In genomic region chr4:48138936-48139335, GRCh38 we compare ENCODE assay signal across 9 cellular contexts. TPM values are rescaled to one million over a fixed set of nuclear protein-coding genes. Genes with fewer than 3 reads are reported as not detected.
DNase-seq lines count a peak whose midpoint lies in the region; ATAC-seq, FAIRE-seq and TF ChIP-seq lines count a peak whose summit lies in the region.
"Had no signal": no experiment of that assay in that cellular context is flagged by ENCODE, and none has a peak within 500 bp of the region (broad histone marks: within the 10 kb centered on the region; RNA-seq: fewer than 3 reads in every experiment).

No MANE protein-coding gene starts in this region.

- no peak overlapping the region for H3K4me3 ChIP-seq in GM23248
- H3K4me3 ChIP-seq in testis = no peak overlapping the region

- no peaks in the 10 kb centered on the region for H3K27me3 Mint-ChIP-seq in activated T-helper 17 cell treated with anti-CD3 and anti-CD28 coated beads, Interleukin-2, amount 50 U/mL, for 72 hours
- H3K27me3 Mint-ChIP-seq in nephron progenitor cell (ENCODE audit: low read depth, poor library complexity) = no peaks in the 10 kb centered on the region

- no peak overlapping the region for H3K4me2 ChIP-seq in GM23248 (ENCODE audit: unreplicated experiment)

- in situ Hi-C loops in GM23248 (cut with MboI) = no loop called here

- 77 to 81% methylated on average over 3 of the region's 3 CpGs for WGBS in GM23248 (ENCODE audit: low coverage in 1 of 2, low lambda C conversion rate in 2 of 2, missing lambda C conversion rate in 2 of 2), 2 experiments
- WGBS in testis, 2 donors = 83 to 84% methylated on average over 3 of the region's 3 CpGs

- ATAC-seq in GM19397 (IDR thresholded peaks at IDR 0.05; ENCODE audit: unreplicated experiment) (peak; percentile 89), HG03095 (IDR thresholded peaks at IDR 0.05; ENCODE audit: unreplicated experiment) (peak; percentile 87)
- peak; percentile 33 for ATAC-seq in activated T-helper 17 cell treated with anti-CD3 and anti-CD28 coated beads, Interleukin-2, amount 50 U/mL, for 72 hours (replicated peaks)

- H4K20me1 ChIP-seq in GM23248 (ENCODE audit: insufficient read depth) = no peaks in the 10 kb centered on the region

- H3K9me2 ChIP-seq in GM23248 (ENCODE audit: insufficient read depth) = no peaks in the 10 kb centered on the region

- H3K9me3 ChIP-seq in GM23248 (ENCODE audit: low read depth) = no peaks in the 10 kb centered on the region
- H3K9me3 ChIP-seq in testis = no peaks in the 10 kb centered on the region

- TF ChIP-seq CTCF in nephron progenitor cell (IDR thresholded peaks at IDR 0.05) (no peak), testis (IDR thresholded peaks at IDR 0.05) (no peak)

- H3K9me3 Mint-ChIP-seq in activated T-helper 17 cell treated with anti-CD3 and anti-CD28 coated beads, Interleukin-2, amount 50 U/mL, for 72 hours = no peaks in the 10 kb centered on the region
- H3K9me3 Mint-ChIP-seq in nephron progenitor cell = peaks cover 3% of the 10 kb centered on the region

- H3F3A ChIP-seq in GM23248 (ENCODE audit: insufficient read depth) = no peaks in the 10 kb centered on the region

- TF ChIP-seq POLR2A in GM12892 (IDR thresholded peaks at IDR 0.05; ENCODE audit: low read depth, low read length) = no peak
- TF ChIP-seq POLR2A in testis (IDR thresholded peaks at IDR 0.05) = no peak

- peaks cover 48% of the 10 kb centered on the region for H3K4me1 Mint-ChIP-seq in activated T-helper 17 cell treated with anti-CD3 and anti-CD28 coated beads, Interleukin-2, amount 50 U/mL, for 72 hours
- peaks cover 9% of the 10 kb centered on the region for H3K4me1 Mint-ChIP-seq in nephron progenitor cell

- peaks cover 2% of the 10 kb centered on the region for H3K36me3 Mint-ChIP-seq in activated T-helper 17 cell treated with anti-CD3 and anti-CD28 coated beads, Interleukin-2, amount 50 U/mL, for 72 hours (ENCODE audit: low read depth)
- peaks cover 5% of the 10 kb centered on the region for H3K36me3 Mint-ChIP-seq in nephron progenitor cell (ENCODE audit: low read depth)

- H3K27ac Mint-ChIP-seq in activated T-helper 17 cell treated with anti-CD3 and anti-CD28 coated beads, Interleukin-2, amount 50 U/mL, for 72 hours = peak overlapping the region; percentile 69
- no peak overlapping the region for H3K27ac Mint-ChIP-seq in nephron progenitor cell

- H3K9ac ChIP-seq in GM23248 = no peak overlapping the region

- H3K79me2 ChIP-seq in GM23248 (ENCODE audit: insufficient read depth) = no peaks in the 10 kb centered on the region

- intact Hi-C loops in testis (cut with DNase I; ENCODE audit: low total_unique reads) = no loop called here

- H3K27me3 ChIP-seq in GM23248 (replicated peaks; ENCODE audit: insufficient read depth) (0 out of 2 replicates have a peak, but pooled peaks cover 4% of the 10 kb centered on the region), testis (no peaks in the 10 kb centered on the region)

- no peak overlapping the region for H3K27ac ChIP-seq in GM23248
- no peak overlapping the region for H3K27ac ChIP-seq in testis

- no peaks in the 10 kb centered on the region for H3K4me1 ChIP-seq in GM23248 (ENCODE audit: insufficient read depth)
- no peaks in the 10 kb centered on the region for H3K4me1 ChIP-seq in testis

- FAIRE-seq in GM12892 (lab: Jason Lieb, UNC) = peak; percentile 5
- FAIRE-seq: G401.6 had no signal

- H3K36me3 ChIP-seq in GM23248 (ENCODE audit: low read depth) (no peaks in the 10 kb centered on the region), testis (ENCODE audit: low read depth, missing control alignments) (no peaks in the 10 kb centered on the region)

- H2AFZ ChIP-seq in GM23248 = no peak overlapping the region

- no peak for DNase-seq in GM12892 (ENCODE audit: insufficient read length)
- no peak for DNase-seq in nephron progenitor cell
- DNase-seq in GM23248 = no peak
- DNase-seq in testis = no peak
- DNase-seq in NCI-H1092 treated with DMSO at 0.1 percent for 48 hours (lab: John Stamatoyannopoulos, UW) = no peak

- H3K4me3 Mint-ChIP-seq in activated T-helper 17 cell treated with anti-CD3 and anti-CD28 coated beads, Interleukin-2, amount 50 U/mL, for 72 hours = peak overlapping the region; percentile 60
- no peak overlapping the region for H3K4me3 Mint-ChIP-seq in nephron progenitor cell

RNA-seq across cellular contexts. Expression of gene TXK, which starts 4.9 kb away (rescaled TPM):
- polyA plus RNA-seq in GM12892 (2012; ENCODE audit: missing spikeins) = 1.1 TPM
- total RNA-seq in activated T-helper 17 cell treated with anti-CD3 and anti-CD28 coated beads, Interleukin-2, amount 50 U/mL, for 72 hours = 10 to 100 TPM; 26.8 to 28.8 TPM
- total RNA-seq in GM23248 (2014; rRNA removed; shearing (Covaris generic)) = not detected in 2 replicates
- not detected in 2 replicates for polyA plus RNA-seq in GM23248 (2016; fragmentation: Nextera tagmentation; extraction: Ambion mirVana)
- total RNA-seq in testis = 1 to 10 TPM; 3.6 to 5.9 TPM
- 3.1 TPM for polyA plus RNA-seq in testis (ENCODE audit: insufficient read depth, low read depth, low replicate concordance)

Comparison
In these comparisons a context has a peak if more than half of its experiments do, and no peak if none do; other contexts are left out.
1. ATAC-seq: peak in every context shown above with its lines; median percentile 89 in GM19397; 87 in HG03095; 33 in activated T-helper 17 cell treated with anti-CD3 and anti-CD28 coated beads, Interleukin-2, amount 50 U/mL, for 72 hours.
2. RNA of gene TXK, which starts 4.9 kb away (total RNA-seq): 26.8 to 28.8 TPM in activated T-helper 17 cell treated with anti-CD3 and anti-CD28 coated beads, Interleukin-2, amount 50 U/mL, for 72 hours; 3.6 to 5.9 TPM in testis and not detected in GM23248; every median in the first group is over 4 times any median in the second.